Comparison of ENCODE assay signal across 35 cellular contexts in genomic region chr7:24739306-24739705, GRCh38.
"Had no signal": no experiment of that assay in that cellular context is flagged by ENCODE, and none has a peak within 500 bp of the region (broad histone marks: within the 10 kb centered on the region; RNA-seq: fewer than 3 reads in every experiment).

No MANE protein-coding gene starts in this region.

- H3K9me3 Mint-ChIP-seq: central memory CD8-positive, alpha-beta T cell had no signal

- DNase-seq: activated B cell treated with CpG ODN at 0.5 μM for 24 hours; activated CD4-positive, alpha-beta T cell treated with anti-CD3 and anti-CD28 coated beads for 48 hours; activated CD4-positive, alpha-beta T cell treated with anti-CD3 and anti-CD28 coated beads, Interleukin-2, amount 50 U/mL, for 1 hour; activated CD4-positive, alpha-beta T cell treated with anti-CD3 and anti-CD28 coated beads, Interleukin-2, amount 50 U/mL, for 48 hours; activated CD8-positive, alpha-beta memory T cell treated with anti-CD3 and anti-CD28 coated beads for 24 hours; activated CD8-positive, alpha-beta T cell treated with anti-CD3 and anti-CD28 coated beads for 36 hours; activated effector memory CD4-positive, alpha-beta T cell treated with Interleukin-2 at 50 U/mL for 16 hours; activated gamma-delta T cell treated with Interleukin-2 at 50 U/mL for 16 hours; activated naive CD4-positive, alpha-beta T cell treated with Interleukin-2 at 50 U/mL for 16 hours; activated naive CD8-positive, alpha-beta T cell treated with anti-CD3 and anti-CD28 coated beads for 36 hours; activated naive CD8-positive, alpha-beta T cell treated with anti-CD3 and anti-CD28 coated beads, Interleukin-2, amount 50 U/mL, for 24 hours; activated T-cell treated with anti-CD3 and anti-CD28 coated beads, Interleukin-2, amount 50 U/mL, for 4 hours; adrenal gland; amygdala; aorta; cortex of kidney; dermis blood vessel endothelial cell; effector CD4-positive, alpha-beta T cell; effector memory CD8-positive, alpha-beta T cell; erythroblast; foreskin melanocyte; head of caudate nucleus; T-cell; T1000; WERI-Rb-1 had no signal

- H3K27me3 Mint-ChIP-seq: activated B cell treated with CpG ODN at 0.5 μM for 24 hours, brain had no signal

- H3K4me3 ChIP-seq: adrenal gland, esophagus muscularis mucosa had no signal

- H3K36me3 ChIP-seq: adrenal gland, WERI-Rb-1 had no signal

- H3K4me1 ChIP-seq: adrenal gland had no signal

- H3K36me3 Mint-ChIP-seq: activated naive CD4-positive, alpha-beta T cell treated with anti-CD3 and anti-CD28 coated beads, Interleukin-2, amount 50 U/mL, for 24 hours; activated naive CD8-positive, alpha-beta T cell treated with anti-CD3 and anti-CD28 coated beads for 36 hours; T-cell had no signal

- FAIRE-seq: bronchial epithelial cell, colon had no signal

- H3K27me3 ChIP-seq: adrenal gland, esophagus muscularis mucosa had no signal

- H3K4me3 Mint-ChIP-seq: activated B cell treated with CpG ODN at 0.5 μM for 24 hours; activated CD8-positive, alpha-beta T cell treated with anti-CD3 and anti-CD28 coated beads for 36 hours; activated naive CD4-positive, alpha-beta T cell treated with anti-CD3 and anti-CD28 coated beads, Interleukin-2, amount 50 U/mL, for 24 hours; activated naive CD8-positive, alpha-beta T cell treated with anti-CD3 and anti-CD28 coated beads for 36 hours; activated naive CD8-positive, alpha-beta T cell treated with anti-CD3 and anti-CD28 coated beads, Interleukin-2, amount 50 U/mL, for 24 hours; activated T-cell treated with anti-CD3 and anti-CD28 coated beads, Interleukin-2, amount 50 U/mL, for 4 hours; activated T-helper 17 cell treated with anti-CD3 and anti-CD28 coated beads, Interleukin-2, amount 50 U/mL, for 72 hours; brain; central memory CD8-positive, alpha-beta T cell; effector memory CD8-positive, alpha-beta T cell; T-cell; T-helper 1 cell treated with Interleukin-12 subunit alpha and Interleukin-12 subunit beta and Interleukin-4 antibody, amounts not matched to agents 30 μg/mL and 1 μg/mL, for 36 hours; T-helper 2 cell treated with Interferon-gamma antibody and Interleukin-4, amounts not matched to agents 5 μg/mL and 100 μg/mL, for 36 hours had no signal

- ATAC-seq: activated CD4-positive, CD25-positive, alpha-beta regulatory T cell treated with anti-CD3 and anti-CD28 coated beads, Interleukin-2, amount 50 U/mL, for 24 hours; activated CD8-positive, alpha-beta T cell treated with anti-CD3 and anti-CD28 coated beads for 36 hours; activated naive CD8-positive, alpha-beta T cell treated with anti-CD3 and anti-CD28 coated beads, Interleukin-2, amount 50 U/mL, for 24 hours; activated T-cell treated with anti-CD3 and anti-CD28 coated beads, Interleukin-2, amount 50 U/mL, for 4 hours; activated T-helper 17 cell treated with anti-CD3 and anti-CD28 coated beads, Interleukin-2, amount 50 U/mL, for 72 hours; effector memory CD8-positive, alpha-beta T cell; T-cell had no signal

- H3K4me1 Mint-ChIP-seq: activated B cell treated with CpG ODN at 0.5 μM for 24 hours; activated naive CD4-positive, alpha-beta T cell treated with anti-CD3 and anti-CD28 coated beads, Interleukin-2, amount 50 U/mL, for 24 hours; activated naive CD8-positive, alpha-beta T cell treated with anti-CD3 and anti-CD28 coated beads for 36 hours; activated naive CD8-positive, alpha-beta T cell treated with anti-CD3 and anti-CD28 coated beads, Interleukin-2, amount 50 U/mL, for 24 hours; activated T-helper 17 cell treated with anti-CD3 and anti-CD28 coated beads, Interleukin-2, amount 50 U/mL, for 72 hours; central memory CD8-positive, alpha-beta T cell; T-cell had no signal

- H3K27ac ChIP-seq: adrenal gland, esophagus muscularis mucosa, WERI-Rb-1 had no signal

- H3K27ac Mint-ChIP-seq: activated B cell treated with CpG ODN at 0.5 μM for 24 hours; activated CD8-positive, alpha-beta T cell treated with anti-CD3 and anti-CD28 coated beads for 36 hours; activated naive CD4-positive, alpha-beta T cell treated with anti-CD3 and anti-CD28 coated beads, Interleukin-2, amount 50 U/mL, for 24 hours; activated naive CD8-positive, alpha-beta T cell treated with anti-CD3 and anti-CD28 coated beads for 36 hours; activated naive CD8-positive, alpha-beta T cell treated with anti-CD3 and anti-CD28 coated beads, Interleukin-2, amount 50 U/mL, for 24 hours; activated T-helper 17 cell treated with anti-CD3 and anti-CD28 coated beads, Interleukin-2, amount 50 U/mL, for 72 hours; effector memory CD8-positive, alpha-beta T cell; T-cell; T-helper 1 cell treated with Interleukin-12 subunit alpha and Interleukin-12 subunit beta and Interleukin-4 antibody, amounts not matched to agents 30 μg/mL and 1 μg/mL, for 36 hours; T-helper 2 cell treated with Interferon-gamma antibody and Interleukin-4, amounts not matched to agents 5 μg/mL and 100 μg/mL, for 36 hours had no signal

- H3K9me3 ChIP-seq: adrenal gland had no signal
